Comparison of ENCODE assay signal across 13 cellular contexts in the genomic region with DNA sequence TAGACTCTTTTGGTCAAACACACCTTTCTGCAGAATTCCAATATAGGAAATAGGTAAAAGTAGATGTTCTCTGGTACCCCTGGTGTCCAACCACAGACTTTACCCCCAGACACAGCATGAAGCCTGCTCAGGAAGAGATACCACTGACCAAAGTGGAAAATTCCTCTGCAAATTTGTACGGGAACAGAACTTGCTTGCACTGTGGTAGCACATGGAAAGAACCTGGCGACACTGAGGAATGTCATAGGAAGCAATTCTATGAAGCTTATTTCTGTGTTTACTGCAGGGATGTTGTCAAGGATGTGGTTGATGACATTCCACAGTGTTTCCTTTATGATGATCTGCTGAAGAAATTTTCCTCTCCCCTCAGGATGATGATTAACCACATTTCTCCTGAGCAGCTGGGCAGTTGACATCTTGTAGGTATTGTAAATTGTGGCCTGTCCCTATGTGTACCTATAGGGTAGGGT. TPM values are rescaled to one million over a fixed set of nuclear protein-coding genes. Genes with fewer than 3 reads are reported as not detected.
A peak's percentile ranks its signal among the peaks of the same experiment; 100 is the strongest.
DNase-seq lines count a peak whose midpoint lies in the region; ATAC-seq, FAIRE-seq and TF ChIP-seq lines count a peak whose summit lies in the region.
"Had no signal": no experiment of that assay in that cellular context is flagged by ENCODE, and none has a peak within 500 bp of the region (broad histone marks: within the 10 kb centered on the region; RNA-seq: fewer than 3 reads in every experiment).

No MANE protein-coding gene starts in this region.

- no peaks in the 10 kb centered on the region for H3K27me3 ChIP-seq in bronchial epithelial cell (ENCODE audit: control insufficient read depth, insufficient read depth, low read length)
- H3K27me3 ChIP-seq: ascending aorta had no signal

- no peak for TF ChIP-seq CTCF in bronchial epithelial cell (IDR thresholded peaks at IDR 0.05; ENCODE audit: insufficient read depth, low read length, severe bottlenecking)

- no peak overlapping the region for H3K4me3 ChIP-seq in bronchial epithelial cell (ENCODE audit: low read depth, low read length)
- H3K4me3 ChIP-seq: ascending aorta had no signal

- FAIRE-seq in GM18507 (lab: Jason Lieb, UNC) = peak; percentile 52
- peak; percentile 36 for FAIRE-seq in bronchial epithelial cell (lab: Jason Lieb, UNC)

- DNase-seq in GM18507 (ENCODE audit: extremely low spot score, insufficient read length, low read depth) (no peak), bronchial epithelial cell (ENCODE audit: low read depth) (peak; percentile 91), lung microvascular endothelial cell (ENCODE audit: low read depth in 2 of 2) (peak; percentile 18 to 96), germinal center (ENCODE audit: low spot score) (no peak), UCSD-AML1 (lab: John Stamatoyannopoulos, UW; ENCODE audit: unreplicated experiment) (no peak)
- no peak for DNase-seq in activated CD4-positive, alpha-beta T cell treated with anti-CD3 and anti-CD28 coated beads, Interleukin-2, amount 50 U/mL, for 48 hours
- DNase-seq: CD4-positive, CD25-positive, alpha-beta regulatory T cell; H9; hypothalamus had no signal

- ATAC-seq in HG03159 (IDR thresholded peaks at IDR 0.05; ENCODE audit: unreplicated experiment) (peak; percentile 21), HG03521 (IDR thresholded peaks at IDR 0.05; ENCODE audit: unreplicated experiment) (no peak)
- ATAC-seq: natural killer cell treated with Interleukin-12 subunit alpha and Interleukin-12 subunit beta and Interleukin-15 and Interleukin-18, amount 100 ng/mL, for 72 hours had no signal

- H3K36me3 ChIP-seq in bronchial epithelial cell (ENCODE audit: control insufficient read depth, insufficient read depth, low read length) = no peaks in the 10 kb centered on the region
- H3K36me3 ChIP-seq: ascending aorta had no signal

RNA-seq across cellular contexts. Expression of a gene that starts 48.9 kb away (rescaled TPM):
- total RNA-seq in bronchial epithelial cell (under 0.01 and 0.13 TPM in 2 replicates), lung microvascular endothelial cell (not detected in 2 replicates)
- total RNA-seq: ascending aorta had no signal

Comparison
In these comparisons a context has a peak if more than half of its experiments do, and no peak if none do; other contexts are left out.
1. DNase-seq: peak in bronchial epithelial cell (single experiment) and lung microvascular endothelial cell (2 of 2); none in GM18507 (single experiment), germinal center (single experiment), UCSD-AML1 (single experiment) and activated CD4-positive, alpha-beta T cell treated with anti-CD3 and anti-CD28 coated beads, Interleukin-2, amount 50 U/mL, for 48 hours (0 of 2).